Comparison of ENCODE assay signal across 20 cellular contexts in genomic region chr7:47093835-47094234, GRCh38.
A peak's percentile ranks its signal among the peaks of the same experiment; 100 is the strongest.
DNase-seq lines count a peak whose midpoint lies in the region; ATAC-seq, FAIRE-seq and TF ChIP-seq lines count a peak whose summit lies in the region.
"Had no signal": no experiment of that assay in that cellular context is flagged by ENCODE, and none has a peak within 500 bp of the region (broad histone marks: within the 10 kb centered on the region; RNA-seq: fewer than 3 reads in every experiment).

No MANE protein-coding gene starts in this region.

- POLR2A ChIA-PET in HepG2 (lab: Yijun Ruan, JAX): no interaction called here

- in situ Hi-C loops in HepG2 (cut with HindIII; ENCODE audit: extremely low pct_ligation_motif_present, low pct_unique_long_range_greater_than_20kb): no loop called here

- peaks cover 10% of the 10 kb centered on the region for H3K9me3 Mint-ChIP-seq in mesothelial cell of epicardium
- H3K9me3 Mint-ChIP-seq: HFFc6 had no signal

- H3K79me2 ChIP-seq in HepG2 (ENCODE audit: insufficient read depth, low read length): no peaks in the 10 kb centered on the region

- no peaks in the 10 kb centered on the region for H3K36me3 ChIP-seq in HepG2 (replicated peaks in 1 of 2; ENCODE audit: control insufficient read depth in 1 of 2, insufficient read depth in 2 of 2, low read length in 2 of 2)
- H3K36me3 ChIP-seq in right lobe of liver: no peaks in the 10 kb centered on the region
- no peaks in the 10 kb centered on the region for H3K36me3 ChIP-seq in esophagus muscularis mucosa
- H3K36me3 ChIP-seq: BLaER1 had no signal

- H3K9ac ChIP-seq in HepG2 (ENCODE audit: insufficient read depth, low read depth, low read length): no peak overlapping the region
- H3K9ac ChIP-seq: BLaER1 had no signal

- H3K27me3 ChIP-seq in HepG2 (ENCODE audit: control insufficient read depth in 1 of 2, insufficient read depth in 2 of 2, low read length in 2 of 2) (peaks cover 0 to 4% of the 10 kb centered on the region in 2 experiments; a peak in 1 of 5 replicates), right lobe of liver (no peaks in the 10 kb centered on the region), esophagus muscularis mucosa (no peaks in the 10 kb centered on the region)
- H3K27me3 ChIP-seq: BLaER1 had no signal

- TF ChIP-seq CTCF in HepG2 (CRISPR knock-in tag; IDR thresholded peaks at IDR 0.05) (no peak), right lobe of liver (IDR thresholded peaks at IDR 0.05) (no peak), esophagus muscularis mucosa (IDR thresholded peaks at IDR 0.05) (no peak), mesothelial cell of epicardium (IDR thresholded peaks at IDR 0.05; ENCODE audit: unreplicated experiment) (no peak)

- TF ChIP-seq EP300 in HepG2 (IDR thresholded peaks at IDR 0.05; ENCODE audit: low read depth in 2 of 2, low read length in 2 of 2): no peak
- no peak for TF ChIP-seq EP300 in HepG2 (CRISPR knock-in tag; IDR thresholded peaks at IDR 0.05; ENCODE audit: borderline replicate concordance)
- TF ChIP-seq EP300 in esophagus muscularis mucosa (IDR thresholded peaks at IDR 0.05): no peak

- H3K27ac ChIP-seq in HepG2 (ENCODE audit: extremely low read length, insufficient read depth, low read length) (no peak overlapping the region), right lobe of liver (no peak overlapping the region), esophagus muscularis mucosa (replicated peaks in 1 of 4) (no peak overlapping the region)
- H3K27ac ChIP-seq: 22Rv1, BLaER1 had no signal

- FAIRE-seq in HepG2 (lab: Jason Lieb, UNC): no peak
- FAIRE-seq: GM12892, GM18507 had no signal

- intact Hi-C loops in HepG2 (cut with micrococcal nuclease; ENCODE audit: unreplicated experiment): no loop called here
- intact Hi-C loops in right lobe of liver (cut with DNase I): no loop called here
- intact Hi-C loops in esophagus muscularis mucosa (cut with DNase I): no loop called here

- CTCF ChIA-PET in HepG2 (lab: Yijun Ruan, JAX; ENCODE audit: low intra/inter-chr PET ratio, low total read pairs): no interaction called here

- no peaks in the 10 kb centered on the region for H3K4me1 ChIP-seq in HepG2 (ENCODE audit: insufficient read depth, low read length)
- no peaks in the 10 kb centered on the region for H3K4me1 ChIP-seq in right lobe of liver
- H3K4me1 ChIP-seq in esophagus muscularis mucosa: peaks cover 0 to 4% (median 2%) of the 10 kb centered on the region in 4 donors
- H3K4me1 ChIP-seq: BLaER1 had no signal

- H3K9me3 ChIP-seq in HepG2 (ENCODE audit: low read length) (no peaks in the 10 kb centered on the region), right lobe of liver (no peaks in the 10 kb centered on the region), esophagus muscularis mucosa (no peaks in the 10 kb centered on the region)
- H3K9me3 ChIP-seq: BLaER1 had no signal

- WGBS in HepG2 (ENCODE audit: low lambda C conversion rate): 36% methylated on average over 4 of the region's 4 CpGs
- 90% methylated on average over 4 of the region's 4 CpGs for WGBS in right lobe of liver (ENCODE audit: insufficient coverage, low coverage, low lambda C conversion rate, missing lambda C conversion rate)
- WGBS in esophagus muscularis mucosa: 80% methylated on average over 4 of the region's 4 CpGs

- peak overlapping the region; percentile 54 for H3K27ac Mint-ChIP-seq in mesothelial cell of epicardium
- H3K27ac Mint-ChIP-seq: CD4-positive, alpha-beta memory T cell; HFFc6 had no signal

- H2AFZ ChIP-seq in HepG2 (ENCODE audit: low read length): no peak overlapping the region

- H3K36me3 Mint-ChIP-seq in mesothelial cell of epicardium: peaks cover 4% of the 10 kb centered on the region
- H3K36me3 Mint-ChIP-seq: CD14-positive monocyte; CD4-positive, alpha-beta memory T cell had no signal

- BruUV-seq in HepG2 (replicated peaks; lab: Mats Ljungman, UMichigan): no TSS peak

- no peak overlapping the region for H3K4me3 Mint-ChIP-seq in mesothelial cell of epicardium
- H3K4me3 Mint-ChIP-seq: CD14-positive monocyte, HFFc6 had no signal

- peaks cover 56% of the 10 kb centered on the region for H3K4me1 Mint-ChIP-seq in mesothelial cell of epicardium
- H3K4me1 Mint-ChIP-seq: CD14-positive monocyte; CD4-positive, alpha-beta memory T cell had no signal

- TF ChIP-seq POLR2A in HepG2 (IDR thresholded peaks at IDR 0.05; ENCODE audit: insufficient read depth in 1 of 2, low read depth in 2 of 2, low read length in 2 of 2) (no peak), right lobe of liver (IDR thresholded peaks at IDR 0.05) (no peak), esophagus muscularis mucosa (IDR thresholded peaks at IDR 0.05; ENCODE audit: low read depth) (no peak)

- no peak overlapping the region for H3K4me3 ChIP-seq in HepG2 (replicated peaks in 1 of 3; ENCODE audit: insufficient read depth in 1 of 3, low read depth in 2 of 3, low read length in 3 of 3)
- H3K4me3 ChIP-seq in right lobe of liver: no peak overlapping the region
- no peak overlapping the region for H3K4me3 ChIP-seq in esophagus muscularis mucosa
- H3K4me3 ChIP-seq: BLaER1 had no signal

- H4K20me1 ChIP-seq in HepG2 (ENCODE audit: insufficient read depth, low read length): no peaks in the 10 kb centered on the region
- H4K20me1 ChIP-seq: BLaER1 had no signal

- DNase-seq in HepG2 (ENCODE audit: low spot score) (no peak), right lobe of liver (no peak), esophagus muscularis mucosa (ENCODE audit: extremely low spot score) (peak; percentile 88), mesothelial cell of epicardium (ENCODE audit: low spot score in 2 of 2, unreplicated experiment in 2 of 2) (no peak), NCI-H1436 treated with DMSO at 0.1 percent for 48 hours (lab: John Stamatoyannopoulos, UW) (no peak), NOMO-1 treated with DMSO at 0.1 percent for 48 hours (lab: John Stamatoyannopoulos, UW; ENCODE audit: unreplicated experiment) (no peak)
- DNase-seq: CD4-positive, alpha-beta memory T cell; DMS153; DMS79; GDM1; GOT3; H7; HFFc6 had no signal

- H3K4me2 ChIP-seq in HepG2 (ENCODE audit: low read depth, low read length): no peak overlapping the region
- H3K4me2 ChIP-seq: BLaER1 had no signal

- no peaks in the 10 kb centered on the region for H3K27me3 Mint-ChIP-seq in mesothelial cell of epicardium (ENCODE audit: low read depth)

- no peak for TF ChIP-seq RAD21 in HepG2 (CRISPR knock-in tag; IDR thresholded peaks at IDR 0.05)

- ATAC-seq in HepG2 (no peak), right lobe of liver (no peak), HG02798 (IDR thresholded peaks at IDR 0.05; ENCODE audit: poor library complexity, unreplicated experiment) (no peak)
- ATAC-seq: HCT116 had no signal

TF ChIP-seq in HepG2, 621 proteins besides CTCF, POLR2A, EP300 and RAD21:
- TF ChIP-seq TAF1 (CRISPR knock-in tag; IDR thresholded peaks at IDR 0.05) (no peak), MAFK (conservative IDR thresholded peaks at IDR 0.05 in 1 of 2, IDR thresholded peaks at IDR 0.05 in 1 of 2; ENCODE audit: low read length in 2 of 2) (peak; percentile 59 to 80; a peak in 3 of 4 replicates), ZSCAN20 (CRISPR knock-in tag; IDR thresholded peaks at IDR 0.05; ENCODE audit: borderline replicate concordance) (no peak), PLRG1 (conservative IDR thresholded peaks at IDR 0.05) (no peak), MAFF (IDR thresholded peaks at IDR 0.05; ENCODE audit: low read depth, low read length) (peak; percentile 64)
